In genomic region chr1:224637510-224637909, GRCh38 we compare ENCODE assay signal across 12 cellular contexts.
DNase-seq lines count a peak whose midpoint lies in the region; ATAC-seq, FAIRE-seq and TF ChIP-seq lines count a peak whose summit lies in the region.
"Had no signal": no experiment of that assay in that cellular context is flagged by ENCODE, and none has a peak within 500 bp of the region (broad histone marks: within the 10 kb centered on the region; RNA-seq: fewer than 3 reads in every experiment).

No MANE protein-coding gene starts in this region.

- FAIRE-seq in H54 (lab: Jason Lieb, UNC): peak; percentile 52

- TF ChIP-seq CTCF in AG09319 (IDR thresholded peaks at IDR 0.05; ENCODE audit: low read depth, low read length): no peak

- DNase-seq in AG09319 (ENCODE audit: extremely low read depth, low read depth): peak; percentile 27
- DNase-seq in H54 (ENCODE audit: insufficient read length, low spot score): peak; percentile 68
- peak; percentile 77 for DNase-seq in amniotic epithelial cell (ENCODE audit: low read depth)
- peak; percentile 30 for DNase-seq in kidney tubule cell (ENCODE audit: low spot score)
- DNase-seq in DMS 273 (lab: John Stamatoyannopoulos, UW; ENCODE audit: unreplicated experiment): no peak
- DNase-seq in NCI-H524 (lab: John Stamatoyannopoulos, UW): no peak
- DNase-seq: activated effector memory CD4-positive, alpha-beta T cell treated with anti-CD3 and anti-CD28 coated beads, Interleukin-2, amount 50 U/mL, for 16 hours; DMS 273 treated with DMSO at 0.1 percent for 48 hours; NCI-H1048; occipital lobe had no signal

- TF ChIP-seq POLR2A in H54 (IDR thresholded peaks at IDR 0.05; ENCODE audit: low read depth, low read length): no peak

- ATAC-seq in HG03439 (IDR thresholded peaks at IDR 0.05; ENCODE audit: unreplicated experiment) (no peak), GM21381 (IDR thresholded peaks at IDR 0.05; ENCODE audit: unreplicated experiment) (no peak)

Comparison
In these comparisons a context has a peak if more than half of its experiments do, and no peak if none do; other contexts are left out.
1. DNase-seq: peak in AG09319 (single experiment), H54 (single experiment), amniotic epithelial cell (single experiment) and kidney tubule cell (single experiment); none in DMS 273 (single experiment) and NCI-H524 (0 of 2).